1 cellular context compared by ENCODE assay signal in the genomic region with DNA sequence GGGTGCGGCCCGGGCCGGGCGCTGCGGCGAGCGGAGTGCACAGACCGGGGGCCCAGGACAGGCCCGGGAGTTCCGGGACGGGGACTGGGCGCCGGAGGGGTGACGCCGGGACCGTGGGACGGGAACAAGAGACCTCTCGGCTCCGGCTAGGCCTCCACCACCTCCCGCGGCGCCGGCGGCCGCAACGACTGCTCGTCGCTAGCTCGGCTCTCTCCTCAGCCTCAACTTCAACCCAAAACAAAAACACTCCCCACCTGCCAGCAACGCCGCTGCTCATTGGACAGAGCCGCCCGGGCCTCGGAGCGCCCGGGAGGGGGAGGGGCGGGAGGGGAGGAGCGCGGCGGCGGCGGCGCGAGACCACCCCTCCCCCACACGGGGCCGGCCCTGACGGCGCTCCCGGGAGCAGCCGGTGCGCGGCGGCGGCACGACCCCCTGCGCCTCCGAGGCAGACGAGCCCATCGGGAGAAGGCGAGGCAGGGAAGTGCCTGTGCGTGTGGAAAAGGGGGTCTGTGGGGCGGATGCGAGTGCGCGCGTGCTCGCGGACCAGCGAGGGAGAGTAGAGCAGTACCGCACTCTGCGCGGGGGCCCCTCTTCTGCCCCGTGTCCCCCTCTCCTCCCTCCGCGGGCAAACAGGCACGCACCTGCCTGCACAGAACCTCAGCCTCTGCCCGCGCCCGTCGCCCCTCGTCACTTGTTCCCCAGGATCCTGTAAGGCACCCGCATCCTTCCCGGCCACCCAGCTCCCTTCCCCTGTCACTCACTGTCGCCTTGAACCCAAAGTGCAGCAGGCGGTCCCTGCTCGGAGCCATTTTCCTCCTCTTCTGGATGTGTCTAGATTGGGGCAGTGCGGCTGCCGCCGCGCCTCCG.
TF ChIP-seq lines count a peak whose summit lies in the region.

TSS of gene FBXL20 (minus strand) at position 215 of the 867 bp plus-strand sequence. CDS start 224 bp downstream, outside the sequence.

TF ChIP-seq in HEK293, 187 proteins besides CTCF, POLR2A, EP300 and RAD21 (continued from another document and continues in another):
- TF ChIP-seq REPIN1 (tag by site-specific recombination; IDR thresholded peaks at IDR 0.05; ENCODE audit: low read depth) (no peak; the same call in 1 of the 2 replicates), ZNF354C (tag by site-specific recombination; IDR thresholded peaks at IDR 0.05; ENCODE audit: borderline replicate concordance, low read depth) (no peak), ZSCAN16 (tag by site-specific recombination; IDR thresholded peaks at IDR 0.05) (peak; percentile 54; the same call in 1 of the 2 replicates), ZXDB (tag by site-specific recombination; IDR thresholded peaks at IDR 0.05) (0 out of 2 replicates have a peak, but pooled peaks have one; percentile 37), ZNF514 (tag by site-specific recombination; IDR thresholded peaks at IDR 0.05) (no peak), AEBP2 (tag by site-specific recombination; IDR thresholded peaks at IDR 0.05; ENCODE audit: borderline replicate concordance) (no peak), ZNF555 (tag by site-specific recombination; conservative IDR thresholded peaks at IDR 0.05) (no peak), ZNF148 (tag by site-specific recombination; IDR thresholded peaks at IDR 0.05; ENCODE audit: borderline replicate concordance) (no peak), ZFP3 (tag by site-specific recombination; IDR thresholded peaks at IDR 0.05; ENCODE audit: low read depth) (no peak), ZSCAN23 (tag by site-specific recombination; IDR thresholded peaks at IDR 0.05) (no peak), ZNF596 (tag by site-specific recombination; IDR thresholded peaks at IDR 0.05) (0 out of 2 replicates have a peak, but pooled peaks have one; percentile 45), ZBTB20 (tag by site-specific recombination; IDR thresholded peaks at IDR 0.05) (peak; percentile 97), ZNF658 (tag by site-specific recombination; IDR thresholded peaks at IDR 0.05) (no peak), SCRT2 (tag by site-specific recombination; IDR thresholded peaks at IDR 0.05) (no peak), FEZF1 (tag by site-specific recombination; IDR thresholded peaks at IDR 0.05) (no peak), ZNF335 (tag by site-specific recombination; conservative IDR thresholded peaks at IDR 0.05) (peak; percentile 96), ZNF510 (tag by site-specific recombination; IDR thresholded peaks at IDR 0.05; ENCODE audit: insufficient replicate concordance) (no peak), ZNF501 (tag by site-specific recombination; IDR thresholded peaks at IDR 0.05) (peak; percentile 38), ZNF2 (tag by site-specific recombination; IDR thresholded peaks at IDR 0.05) (no peak), ZNF23 (tag by site-specific recombination; IDR thresholded peaks at IDR 0.05; ENCODE audit: borderline replicate concordance) (no peak), ZNF639 (tag by site-specific recombination; IDR thresholded peaks at IDR 0.05) (0 out of 2 replicates have a peak, but pooled peaks have one; percentile 24), BCL6B (tag by site-specific recombination; IDR thresholded peaks at IDR 0.05) (no peak), ZNF18 (tag by site-specific recombination; IDR thresholded peaks at IDR 0.05) (no peak), ZNF280C (tag by site-specific recombination; IDR thresholded peaks at IDR 0.05) (no peak), ZNF530 (tag by site-specific recombination; IDR thresholded peaks at IDR 0.05; ENCODE audit: low read depth) (no peak), GLI2 (tag by site-specific recombination; IDR thresholded peaks at IDR 0.05; ENCODE audit: borderline replicate concordance, low read depth) (no peak), GFI1B (tag by site-specific recombination; IDR thresholded peaks at IDR 0.05) (no peak), ATF2 (tag by site-specific recombination; IDR thresholded peaks at IDR 0.05; ENCODE audit: low read depth) (no peak), ZNF114 (tag by site-specific recombination; IDR thresholded peaks at IDR 0.05) (no peak), ZNF426 (tag by site-specific recombination; IDR thresholded peaks at IDR 0.05) (no peak), ZFP37 (tag by site-specific recombination; IDR thresholded peaks at IDR 0.05) (no peak), ZNF223 (tag by site-specific recombination; IDR thresholded peaks at IDR 0.05) (no peak), ZNF350 (tag by site-specific recombination; IDR thresholded peaks at IDR 0.05) (no peak), ZNF391 (tag by site-specific recombination; IDR thresholded peaks at IDR 0.05; ENCODE audit: borderline replicate concordance, low read depth) (peak; percentile 49; the same call in 1 of the 2 replicates), ZBTB6 (tag by site-specific recombination; IDR thresholded peaks at IDR 0.05) (peak; percentile 9; the same call in 1 of the 2 replicates), ZNF184 (tag by site-specific recombination; IDR thresholded peaks at IDR 0.05) (no peak), ZNF521 (tag by site-specific recombination; IDR thresholded peaks at IDR 0.05) (no peak), ZBTB1 (tag by site-specific recombination; IDR thresholded peaks at IDR 0.05) (no peak), ZNF558 (tag by site-specific recombination; IDR thresholded peaks at IDR 0.05) (no peak)
- TF ChIP-seq, protein P1, sequence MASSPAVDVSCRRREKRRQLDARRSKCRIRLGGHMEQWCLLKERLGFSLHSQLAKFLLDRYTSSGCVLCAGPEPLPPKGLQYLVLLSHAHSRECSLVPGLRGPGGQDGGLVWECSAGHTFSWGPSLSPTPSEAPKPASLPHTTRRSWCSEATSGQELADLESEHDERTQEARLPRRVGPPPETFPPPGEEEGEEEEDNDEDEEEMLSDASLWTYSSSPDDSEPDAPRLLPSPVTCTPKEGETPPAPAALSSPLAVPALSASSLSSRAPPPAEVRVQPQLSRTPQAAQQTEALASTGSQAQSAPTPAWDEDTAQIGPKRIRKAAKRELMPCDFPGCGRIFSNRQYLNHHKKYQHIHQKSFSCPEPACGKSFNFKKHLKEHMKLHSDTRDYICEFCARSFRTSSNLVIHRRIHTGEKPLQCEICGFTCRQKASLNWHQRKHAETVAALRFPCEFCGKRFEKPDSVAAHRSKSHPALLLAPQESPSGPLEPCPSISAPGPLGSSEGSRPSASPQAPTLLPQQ (tag by site-specific recombination; IDR thresholded peaks at IDR 0.05), result 0 out of 2 replicates have a peak, but pooled peaks have one; percentile 9
- TF ChIP-seq, protein P2, sequence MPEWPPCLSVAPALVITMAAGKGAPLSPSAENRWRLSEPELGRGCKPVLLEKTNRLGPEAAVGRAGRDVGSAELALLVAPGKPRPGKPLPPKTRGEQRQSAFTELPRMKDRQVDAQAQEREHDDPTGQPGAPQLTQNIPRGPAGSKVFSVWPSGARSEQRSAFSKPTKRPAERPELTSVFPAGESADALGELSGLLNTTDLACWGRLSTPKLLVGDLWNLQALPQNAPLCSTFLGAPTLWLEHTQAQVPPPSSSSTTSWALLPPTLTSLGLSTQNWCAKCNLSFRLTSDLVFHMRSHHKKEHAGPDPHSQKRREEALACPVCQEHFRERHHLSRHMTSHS (tag by site-specific recombination; IDR thresholded peaks at IDR 0.05), result no peak
